Comparison of ENCODE assay signal across 24 cellular contexts in the genomic region with DNA sequence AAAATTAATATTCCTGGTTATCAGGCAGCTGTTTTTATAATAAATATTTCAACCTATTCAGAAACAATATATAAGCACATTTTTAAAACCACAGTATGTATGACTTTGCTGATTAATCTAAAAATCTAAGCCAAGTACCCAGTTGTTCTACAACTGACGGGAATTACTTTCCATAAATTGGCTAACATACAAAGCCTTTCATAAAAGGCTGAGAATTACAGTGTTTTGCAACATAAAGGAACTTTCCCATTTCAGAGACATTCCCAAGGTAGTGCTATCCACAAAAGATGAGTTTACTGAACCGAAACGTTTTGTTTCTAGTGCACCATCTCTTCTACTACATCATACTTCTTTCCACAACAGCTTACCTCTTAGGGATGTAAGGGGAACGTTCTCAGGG.
"Had no signal": no experiment of that assay in that cellular context is flagged by ENCODE, and none has a peak within 500 bp of the region (broad histone marks: within the 10 kb centered on the region; RNA-seq: fewer than 3 reads in every experiment).

No MANE protein-coding gene starts in this region.

- H3K9me3 ChIP-seq: adrenal gland, esophagus muscularis mucosa had no signal

- H3K4me3 ChIP-seq: adrenal gland, cardiac muscle cell, esophagus muscularis mucosa had no signal

- H3K27ac Mint-ChIP-seq: activated CD4-positive, alpha-beta memory T cell treated with anti-CD3 and anti-CD28 coated beads for 36 hours; activated T-helper 2 cell treated with anti-CD3 and anti-CD28 coated beads, Interferon-gamma antibody, Interleukin-2, Interleukin-4, amounts not matched to agents 10 μg/mL and 5 μg/mL and 100 μg/mL, durations not matched to agents 14 hours and 24 hours and 36 hours; progenitor cell of endocrine pancreas; type B pancreatic cell had no signal

- H3K27me3 ChIP-seq: adrenal gland, cardiac muscle cell, esophagus muscularis mucosa had no signal

- H3K9me3 Mint-ChIP-seq: activated CD4-positive, alpha-beta memory T cell treated with anti-CD3 and anti-CD28 coated beads for 36 hours; activated T-helper 2 cell treated with anti-CD3 and anti-CD28 coated beads, Interferon-gamma antibody, Interleukin-2, Interleukin-4, amounts not matched to agents 10 μg/mL and 5 μg/mL and 100 μg/mL, durations not matched to agents 14 hours and 24 hours and 36 hours; neural crest cell; type B pancreatic cell had no signal

- H3K27me3 Mint-ChIP-seq: activated CD4-positive, alpha-beta memory T cell treated with anti-CD3 and anti-CD28 coated beads for 36 hours; progenitor cell of endocrine pancreas; type B pancreatic cell had no signal

- H3K27ac ChIP-seq: adrenal gland, cardiac muscle cell, esophagus muscularis mucosa, WERI-Rb-1 had no signal

- DNase-seq: activated CD4-positive, alpha-beta memory T cell treated with anti-CD3 and anti-CD28 coated beads for 36 hours; activated naive CD4-positive, alpha-beta T cell treated with Interleukin-2 at 50 U/mL for 16 hours; activated T-cell treated with anti-CD3 and anti-CD28 coated beads for 4 hours; adrenal gland; dermis blood vessel endothelial cell; effector memory CD4-positive, alpha-beta T cell; foreskin fibroblast; glutamatergic neuron; mammary epithelial cell; midbrain; stimulated activated CD4-positive, alpha-beta T cell treated with anti-CD3 and anti-CD28 coated beads, Interleukin-12 subunit alpha, Interleukin-12 subunit beta, amount 100 ng/mL, for 4 hours; stimulated activated CD4-positive, alpha-beta T cell treated with anti-CD3 and anti-CD28 coated beads, Interleukin-1b, Interleukin-23, amount 100 ng/mL, for 48 hours; stimulated activated CD8-positive, alpha-beta memory T cell treated with anti-CD3 and anti-CD28 coated beads, Interleukin-4, amount 100 ng/mL, for 48 hours; stimulated activated naive CD4-positive, alpha-beta T cell; SW 1271; WERI-Rb-1 had no signal

- H3K4me3 Mint-ChIP-seq: activated CD4-positive, alpha-beta memory T cell treated with anti-CD3 and anti-CD28 coated beads for 36 hours; neural crest cell; type B pancreatic cell had no signal

- FAIRE-seq: endothelial cell of umbilical vein, keratinocyte had no signal
